Comparison of ENCODE assay signal across 2 cellular contexts in the genomic region with DNA sequence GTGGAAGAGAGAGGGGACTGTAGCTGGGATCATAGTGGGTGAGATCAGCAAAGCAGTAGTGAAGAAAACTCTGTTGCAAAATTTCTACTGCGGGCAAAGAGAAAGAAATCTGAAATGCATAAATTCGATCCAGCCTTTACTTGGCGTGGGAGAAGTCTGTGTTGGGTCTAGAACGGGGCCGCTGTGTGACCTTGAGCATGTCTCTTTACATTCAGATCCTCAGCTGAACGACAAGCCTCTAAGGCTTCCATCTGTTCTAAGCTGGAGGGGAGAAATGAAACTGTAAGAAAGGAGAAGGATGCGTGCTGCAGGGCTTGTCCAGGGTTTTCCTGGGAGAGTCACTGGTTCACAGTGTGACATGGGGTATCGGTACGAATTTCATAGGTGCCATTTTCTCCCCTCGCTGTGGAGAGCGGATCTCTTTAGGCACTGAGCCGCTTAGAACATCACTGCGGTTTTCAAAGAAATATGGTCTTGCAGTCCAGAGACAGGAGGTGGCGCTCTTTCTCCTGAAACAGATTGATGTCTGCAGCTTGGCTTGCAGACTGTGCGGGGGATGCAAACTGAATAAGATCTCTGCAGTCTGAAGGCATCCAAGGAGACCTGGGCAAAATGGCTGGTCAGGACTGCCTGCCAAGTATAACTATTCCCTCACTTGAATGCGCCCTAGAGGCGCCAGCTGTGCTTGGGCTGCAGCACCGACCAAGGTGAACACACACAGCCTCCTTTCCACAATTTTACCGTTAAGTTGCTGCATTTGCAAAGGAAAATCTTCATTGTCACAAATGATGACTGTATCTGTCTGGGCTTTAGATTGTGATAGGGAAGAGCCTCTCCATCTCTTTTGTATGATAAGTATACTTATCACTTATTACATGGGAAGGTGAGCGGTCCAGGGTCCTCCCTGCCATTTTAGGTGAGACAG.
A peak's percentile ranks its signal among the peaks of the same experiment; 100 is the strongest.
TF ChIP-seq lines count a peak whose summit lies in the region.

No MANE protein-coding gene starts in this region.

TF ChIP-seq in GM23338, 12 proteins besides CTCF, POLR2A, EP300 and RAD21 (continued from another document):
- TF ChIP-seq NANOG (IDR thresholded peaks at IDR 0.05; ENCODE audit: borderline replicate concordance) (no peak), ZNF114 (CRISPR knock-in tag; IDR thresholded peaks at IDR 0.05) (no peak), EZH2phosphoT487 (IDR thresholded peaks at IDR 0.05; ENCODE audit: unreplicated experiment) (no peak)
- TF ChIP-seq, protein P1, sequence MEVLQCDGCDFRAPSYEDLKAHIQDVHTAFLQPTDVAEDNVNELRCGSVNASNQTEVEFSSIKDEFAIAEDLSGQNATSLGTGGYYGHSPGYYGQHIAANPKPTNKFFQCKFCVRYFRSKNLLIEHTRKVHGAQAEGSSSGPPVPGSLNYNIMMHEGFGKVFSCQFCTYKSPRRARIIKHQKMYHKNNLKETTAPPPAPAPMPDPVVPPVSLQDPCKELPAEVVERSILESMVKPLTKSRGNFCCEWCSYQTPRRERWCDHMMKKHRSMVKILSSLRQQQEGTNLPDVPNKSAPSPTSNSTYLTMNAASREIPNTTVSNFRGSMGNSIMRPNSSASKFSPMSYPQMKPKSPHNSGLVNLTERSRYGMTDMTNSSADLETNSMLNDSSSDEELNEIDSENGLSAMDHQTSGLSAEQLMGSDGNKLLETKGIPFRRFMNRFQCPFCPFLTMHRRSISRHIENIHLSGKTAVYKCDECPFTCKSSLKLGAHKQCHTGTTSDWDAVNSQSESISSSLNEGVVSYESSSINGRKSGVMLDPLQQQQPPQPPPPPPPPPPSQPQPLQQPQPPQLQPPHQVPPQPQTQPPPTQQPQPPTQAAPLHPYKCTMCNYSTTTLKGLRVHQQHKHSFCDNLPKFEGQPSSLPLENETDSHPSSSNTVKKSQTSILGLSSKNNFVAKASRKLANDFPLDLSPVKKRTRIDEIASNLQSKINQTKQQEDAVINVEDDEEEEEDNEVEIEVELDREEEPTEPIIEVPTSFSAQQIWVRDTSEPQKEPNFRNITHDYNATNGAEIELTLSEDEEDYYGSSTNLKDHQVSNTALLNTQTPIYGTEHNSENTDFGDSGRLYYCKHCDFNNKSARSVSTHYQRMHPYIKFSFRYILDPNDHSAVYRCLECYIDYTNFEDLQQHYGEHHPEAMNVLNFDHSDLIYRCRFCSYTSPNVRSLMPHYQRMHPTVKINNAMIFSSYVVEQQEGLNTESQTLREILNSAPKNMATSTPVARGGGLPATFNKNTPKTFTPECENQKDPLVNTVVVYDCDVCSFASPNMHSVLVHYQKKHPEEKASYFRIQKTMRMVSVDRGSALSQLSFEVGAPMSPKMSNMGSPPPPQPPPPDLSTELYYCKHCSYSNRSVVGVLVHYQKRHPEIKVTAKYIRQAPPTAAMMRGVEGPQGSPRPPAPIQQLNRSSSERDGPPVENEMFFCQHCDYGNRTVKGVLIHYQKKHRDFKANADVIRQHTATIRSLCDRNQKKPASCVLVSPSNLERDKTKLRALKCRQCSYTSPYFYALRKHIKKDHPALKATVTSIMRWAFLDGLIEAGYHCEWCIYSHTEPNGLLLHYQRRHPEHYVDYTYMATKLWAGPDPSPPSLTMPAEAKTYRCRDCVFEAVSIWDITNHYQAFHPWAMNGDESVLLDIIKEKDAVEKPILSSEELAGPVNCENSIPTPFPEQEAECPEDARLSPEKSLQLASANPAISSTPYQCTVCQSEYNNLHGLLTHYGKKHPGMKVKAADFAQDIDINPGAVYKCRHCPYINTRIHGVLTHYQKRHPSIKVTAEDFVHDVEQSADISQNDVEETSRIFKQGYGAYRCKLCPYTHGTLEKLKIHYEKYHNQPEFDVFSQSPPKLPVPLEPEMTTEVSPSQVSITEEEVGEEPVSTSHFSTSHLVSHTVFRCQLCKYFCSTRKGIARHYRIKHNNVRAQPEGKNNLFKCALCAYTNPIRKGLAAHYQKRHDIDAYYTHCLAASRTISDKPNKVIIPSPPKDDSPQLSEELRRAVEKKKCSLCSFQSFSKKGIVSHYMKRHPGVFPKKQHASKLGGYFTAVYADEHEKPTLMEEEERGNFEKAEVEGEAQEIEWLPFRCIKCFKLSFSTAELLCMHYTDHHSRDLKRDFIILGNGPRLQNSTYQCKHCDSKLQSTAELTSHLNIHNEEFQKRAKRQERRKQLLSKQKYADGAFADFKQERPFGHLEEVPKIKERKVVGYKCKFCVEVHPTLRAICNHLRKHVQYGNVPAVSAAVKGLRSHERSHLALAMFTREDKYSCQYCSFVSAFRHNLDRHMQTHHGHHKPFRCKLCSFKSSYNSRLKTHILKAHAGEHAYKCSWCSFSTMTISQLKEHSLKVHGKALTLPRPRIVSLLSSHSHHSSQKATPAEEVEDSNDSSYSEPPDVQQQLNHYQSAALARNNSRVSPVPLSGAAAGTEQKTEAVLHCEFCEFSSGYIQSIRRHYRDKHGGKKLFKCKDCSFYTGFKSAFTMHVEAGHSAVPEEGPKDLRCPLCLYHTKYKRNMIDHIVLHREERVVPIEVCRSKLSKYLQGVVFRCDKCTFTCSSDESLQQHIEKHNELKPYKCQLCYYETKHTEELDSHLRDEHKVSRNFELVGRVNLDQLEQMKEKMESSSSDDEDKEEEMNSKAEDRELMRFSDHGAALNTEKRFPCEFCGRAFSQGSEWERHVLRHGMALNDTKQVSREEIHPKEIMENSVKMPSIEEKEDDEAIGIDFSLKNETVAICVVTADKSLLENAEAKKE (CRISPR knock-in tag; IDR thresholded peaks at IDR 0.05): 0 out of 2 replicates have a peak, but pooled peaks have one; percentile 69

TF ChIP-seq in SK-N-SH treated with all-trans-retinoic acid at 6 μM for 48 hours, 23 proteins besides CTCF, POLR2A, EP300 and RAD21 (continued from another document):
- TF ChIP-seq, protein P2, sequence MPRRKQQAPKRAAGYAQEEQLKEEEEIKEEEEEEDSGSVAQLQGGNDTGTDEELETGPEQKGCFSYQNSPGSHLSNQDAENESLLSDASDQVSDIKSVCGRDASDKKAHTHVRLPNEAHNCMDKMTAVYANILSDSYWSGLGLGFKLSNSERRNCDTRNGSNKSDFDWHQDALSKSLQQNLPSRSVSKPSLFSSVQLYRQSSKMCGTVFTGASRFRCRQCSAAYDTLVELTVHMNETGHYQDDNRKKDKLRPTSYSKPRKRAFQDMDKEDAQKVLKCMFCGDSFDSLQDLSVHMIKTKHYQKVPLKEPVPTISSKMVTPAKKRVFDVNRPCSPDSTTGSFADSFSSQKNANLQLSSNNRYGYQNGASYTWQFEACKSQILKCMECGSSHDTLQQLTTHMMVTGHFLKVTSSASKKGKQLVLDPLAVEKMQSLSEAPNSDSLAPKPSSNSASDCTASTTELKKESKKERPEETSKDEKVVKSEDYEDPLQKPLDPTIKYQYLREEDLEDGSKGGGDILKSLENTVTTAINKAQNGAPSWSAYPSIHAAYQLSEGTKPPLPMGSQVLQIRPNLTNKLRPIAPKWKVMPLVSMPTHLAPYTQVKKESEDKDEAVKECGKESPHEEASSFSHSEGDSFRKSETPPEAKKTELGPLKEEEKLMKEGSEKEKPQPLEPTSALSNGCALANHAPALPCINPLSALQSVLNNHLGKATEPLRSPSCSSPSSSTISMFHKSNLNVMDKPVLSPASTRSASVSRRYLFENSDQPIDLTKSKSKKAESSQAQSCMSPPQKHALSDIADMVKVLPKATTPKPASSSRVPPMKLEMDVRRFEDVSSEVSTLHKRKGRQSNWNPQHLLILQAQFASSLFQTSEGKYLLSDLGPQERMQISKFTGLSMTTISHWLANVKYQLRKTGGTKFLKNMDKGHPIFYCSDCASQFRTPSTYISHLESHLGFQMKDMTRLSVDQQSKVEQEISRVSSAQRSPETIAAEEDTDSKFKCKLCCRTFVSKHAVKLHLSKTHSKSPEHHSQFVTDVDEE (CRISPR knock-in tag; IDR thresholded peaks at IDR 0.05): no peak
- TF ChIP-seq TOX (CRISPR knock-in tag; IDR thresholded peaks at IDR 0.05; ENCODE audit: borderline replicate concordance) (no peak), BACH2 (CRISPR knock-in tag; IDR thresholded peaks at IDR 0.05; ENCODE audit: borderline replicate concordance) (no peak), ZNF565 (CRISPR knock-in tag; conservative IDR thresholded peaks at IDR 0.05; ENCODE audit: low read depth) (no peak), TCF4 (CRISPR knock-in tag; IDR thresholded peaks at IDR 0.05; ENCODE audit: borderline replicate concordance) (no peak)
- TF ChIP-seq, protein P3, sequence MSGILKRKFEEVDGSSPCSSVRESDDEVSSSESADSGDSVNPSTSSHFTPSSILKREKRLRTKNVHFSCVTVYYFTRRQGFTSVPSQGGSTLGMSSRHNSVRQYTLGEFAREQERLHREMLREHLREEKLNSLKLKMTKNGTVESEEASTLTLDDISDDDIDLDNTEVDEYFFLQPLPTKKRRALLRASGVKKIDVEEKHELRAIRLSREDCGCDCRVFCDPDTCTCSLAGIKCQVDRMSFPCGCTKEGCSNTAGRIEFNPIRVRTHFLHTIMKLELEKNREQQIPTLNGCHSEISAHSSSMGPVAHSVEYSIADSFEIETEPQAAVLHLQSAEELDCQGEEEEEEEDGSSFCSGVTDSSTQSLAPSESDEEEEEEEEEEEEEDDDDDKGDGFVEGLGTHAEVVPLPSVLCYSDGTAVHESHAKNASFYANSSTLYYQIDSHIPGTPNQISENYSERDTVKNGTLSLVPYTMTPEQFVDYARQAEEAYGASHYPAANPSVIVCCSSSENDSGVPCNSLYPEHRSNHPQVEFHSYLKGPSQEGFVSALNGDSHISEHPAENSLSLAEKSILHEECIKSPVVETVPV (CRISPR knock-in tag; IDR thresholded peaks at IDR 0.05): no peak
